1 cellular context compared by ENCODE assay signal in the genomic region with DNA sequence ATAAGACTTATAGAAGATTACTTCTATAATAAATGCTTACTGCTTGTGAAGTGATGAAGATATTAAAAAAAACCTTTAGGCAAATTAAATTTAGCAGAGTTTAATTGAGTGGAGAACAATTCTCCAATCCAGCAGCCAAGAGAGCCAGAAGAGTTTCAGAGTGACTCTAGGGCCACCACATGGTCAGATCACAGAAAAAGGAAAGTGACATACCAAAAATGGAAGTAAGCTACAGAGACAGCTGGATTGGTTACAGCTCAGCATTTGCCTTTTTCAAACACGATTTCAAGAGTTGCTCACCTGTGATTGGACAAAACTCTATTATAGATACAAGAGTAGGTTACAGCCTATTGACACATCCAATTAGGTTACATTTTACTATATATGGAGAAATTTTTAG.
TF ChIP-seq lines count a peak whose summit lies in the region.

No MANE protein-coding gene starts in this region.

TF ChIP-seq in GM23338, 12 proteins besides CTCF, POLR2A, EP300 and RAD21 (continued from another document):
- TF ChIP-seq, protein P1, sequence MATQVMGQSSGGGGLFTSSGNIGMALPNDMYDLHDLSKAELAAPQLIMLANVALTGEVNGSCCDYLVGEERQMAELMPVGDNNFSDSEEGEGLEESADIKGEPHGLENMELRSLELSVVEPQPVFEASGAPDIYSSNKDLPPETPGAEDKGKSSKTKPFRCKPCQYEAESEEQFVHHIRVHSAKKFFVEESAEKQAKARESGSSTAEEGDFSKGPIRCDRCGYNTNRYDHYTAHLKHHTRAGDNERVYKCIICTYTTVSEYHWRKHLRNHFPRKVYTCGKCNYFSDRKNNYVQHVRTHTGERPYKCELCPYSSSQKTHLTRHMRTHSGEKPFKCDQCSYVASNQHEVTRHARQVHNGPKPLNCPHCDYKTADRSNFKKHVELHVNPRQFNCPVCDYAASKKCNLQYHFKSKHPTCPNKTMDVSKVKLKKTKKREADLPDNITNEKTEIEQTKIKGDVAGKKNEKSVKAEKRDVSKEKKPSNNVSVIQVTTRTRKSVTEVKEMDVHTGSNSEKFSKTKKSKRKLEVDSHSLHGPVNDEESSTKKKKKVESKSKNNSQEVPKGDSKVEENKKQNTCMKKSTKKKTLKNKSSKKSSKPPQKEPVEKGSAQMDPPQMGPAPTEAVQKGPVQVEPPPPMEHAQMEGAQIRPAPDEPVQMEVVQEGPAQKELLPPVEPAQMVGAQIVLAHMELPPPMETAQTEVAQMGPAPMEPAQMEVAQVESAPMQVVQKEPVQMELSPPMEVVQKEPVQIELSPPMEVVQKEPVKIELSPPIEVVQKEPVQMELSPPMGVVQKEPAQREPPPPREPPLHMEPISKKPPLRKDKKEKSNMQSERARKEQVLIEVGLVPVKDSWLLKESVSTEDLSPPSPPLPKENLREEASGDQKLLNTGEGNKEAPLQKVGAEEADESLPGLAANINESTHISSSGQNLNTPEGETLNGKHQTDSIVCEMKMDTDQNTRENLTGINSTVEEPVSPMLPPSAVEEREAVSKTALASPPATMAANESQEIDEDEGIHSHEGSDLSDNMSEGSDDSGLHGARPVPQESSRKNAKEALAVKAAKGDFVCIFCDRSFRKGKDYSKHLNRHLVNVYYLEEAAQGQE (IDR thresholded peaks at IDR 0.05; ENCODE audit: unreplicated experiment), result no peak
- no peak for TF ChIP-seq NANOG (IDR thresholded peaks at IDR 0.05; ENCODE audit: borderline replicate concordance)
- no peak for TF ChIP-seq ZNF114 (CRISPR knock-in tag; IDR thresholded peaks at IDR 0.05)
- TF ChIP-seq CREB1 (CRISPR knock-in tag; IDR thresholded peaks at IDR 0.05; ENCODE audit: low read depth), result no peak
- no peak for TF ChIP-seq STAT1 (IDR thresholded peaks at IDR 0.05; ENCODE audit: unreplicated experiment)
- no peak for TF ChIP-seq POLR2AphosphoS5 (IDR thresholded peaks at IDR 0.05; ENCODE audit: low read depth)
- TF ChIP-seq, protein P2, sequence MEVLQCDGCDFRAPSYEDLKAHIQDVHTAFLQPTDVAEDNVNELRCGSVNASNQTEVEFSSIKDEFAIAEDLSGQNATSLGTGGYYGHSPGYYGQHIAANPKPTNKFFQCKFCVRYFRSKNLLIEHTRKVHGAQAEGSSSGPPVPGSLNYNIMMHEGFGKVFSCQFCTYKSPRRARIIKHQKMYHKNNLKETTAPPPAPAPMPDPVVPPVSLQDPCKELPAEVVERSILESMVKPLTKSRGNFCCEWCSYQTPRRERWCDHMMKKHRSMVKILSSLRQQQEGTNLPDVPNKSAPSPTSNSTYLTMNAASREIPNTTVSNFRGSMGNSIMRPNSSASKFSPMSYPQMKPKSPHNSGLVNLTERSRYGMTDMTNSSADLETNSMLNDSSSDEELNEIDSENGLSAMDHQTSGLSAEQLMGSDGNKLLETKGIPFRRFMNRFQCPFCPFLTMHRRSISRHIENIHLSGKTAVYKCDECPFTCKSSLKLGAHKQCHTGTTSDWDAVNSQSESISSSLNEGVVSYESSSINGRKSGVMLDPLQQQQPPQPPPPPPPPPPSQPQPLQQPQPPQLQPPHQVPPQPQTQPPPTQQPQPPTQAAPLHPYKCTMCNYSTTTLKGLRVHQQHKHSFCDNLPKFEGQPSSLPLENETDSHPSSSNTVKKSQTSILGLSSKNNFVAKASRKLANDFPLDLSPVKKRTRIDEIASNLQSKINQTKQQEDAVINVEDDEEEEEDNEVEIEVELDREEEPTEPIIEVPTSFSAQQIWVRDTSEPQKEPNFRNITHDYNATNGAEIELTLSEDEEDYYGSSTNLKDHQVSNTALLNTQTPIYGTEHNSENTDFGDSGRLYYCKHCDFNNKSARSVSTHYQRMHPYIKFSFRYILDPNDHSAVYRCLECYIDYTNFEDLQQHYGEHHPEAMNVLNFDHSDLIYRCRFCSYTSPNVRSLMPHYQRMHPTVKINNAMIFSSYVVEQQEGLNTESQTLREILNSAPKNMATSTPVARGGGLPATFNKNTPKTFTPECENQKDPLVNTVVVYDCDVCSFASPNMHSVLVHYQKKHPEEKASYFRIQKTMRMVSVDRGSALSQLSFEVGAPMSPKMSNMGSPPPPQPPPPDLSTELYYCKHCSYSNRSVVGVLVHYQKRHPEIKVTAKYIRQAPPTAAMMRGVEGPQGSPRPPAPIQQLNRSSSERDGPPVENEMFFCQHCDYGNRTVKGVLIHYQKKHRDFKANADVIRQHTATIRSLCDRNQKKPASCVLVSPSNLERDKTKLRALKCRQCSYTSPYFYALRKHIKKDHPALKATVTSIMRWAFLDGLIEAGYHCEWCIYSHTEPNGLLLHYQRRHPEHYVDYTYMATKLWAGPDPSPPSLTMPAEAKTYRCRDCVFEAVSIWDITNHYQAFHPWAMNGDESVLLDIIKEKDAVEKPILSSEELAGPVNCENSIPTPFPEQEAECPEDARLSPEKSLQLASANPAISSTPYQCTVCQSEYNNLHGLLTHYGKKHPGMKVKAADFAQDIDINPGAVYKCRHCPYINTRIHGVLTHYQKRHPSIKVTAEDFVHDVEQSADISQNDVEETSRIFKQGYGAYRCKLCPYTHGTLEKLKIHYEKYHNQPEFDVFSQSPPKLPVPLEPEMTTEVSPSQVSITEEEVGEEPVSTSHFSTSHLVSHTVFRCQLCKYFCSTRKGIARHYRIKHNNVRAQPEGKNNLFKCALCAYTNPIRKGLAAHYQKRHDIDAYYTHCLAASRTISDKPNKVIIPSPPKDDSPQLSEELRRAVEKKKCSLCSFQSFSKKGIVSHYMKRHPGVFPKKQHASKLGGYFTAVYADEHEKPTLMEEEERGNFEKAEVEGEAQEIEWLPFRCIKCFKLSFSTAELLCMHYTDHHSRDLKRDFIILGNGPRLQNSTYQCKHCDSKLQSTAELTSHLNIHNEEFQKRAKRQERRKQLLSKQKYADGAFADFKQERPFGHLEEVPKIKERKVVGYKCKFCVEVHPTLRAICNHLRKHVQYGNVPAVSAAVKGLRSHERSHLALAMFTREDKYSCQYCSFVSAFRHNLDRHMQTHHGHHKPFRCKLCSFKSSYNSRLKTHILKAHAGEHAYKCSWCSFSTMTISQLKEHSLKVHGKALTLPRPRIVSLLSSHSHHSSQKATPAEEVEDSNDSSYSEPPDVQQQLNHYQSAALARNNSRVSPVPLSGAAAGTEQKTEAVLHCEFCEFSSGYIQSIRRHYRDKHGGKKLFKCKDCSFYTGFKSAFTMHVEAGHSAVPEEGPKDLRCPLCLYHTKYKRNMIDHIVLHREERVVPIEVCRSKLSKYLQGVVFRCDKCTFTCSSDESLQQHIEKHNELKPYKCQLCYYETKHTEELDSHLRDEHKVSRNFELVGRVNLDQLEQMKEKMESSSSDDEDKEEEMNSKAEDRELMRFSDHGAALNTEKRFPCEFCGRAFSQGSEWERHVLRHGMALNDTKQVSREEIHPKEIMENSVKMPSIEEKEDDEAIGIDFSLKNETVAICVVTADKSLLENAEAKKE (CRISPR knock-in tag; IDR thresholded peaks at IDR 0.05), result no peak
- no peak for TF ChIP-seq EZH2phosphoT487 (IDR thresholded peaks at IDR 0.05; ENCODE audit: unreplicated experiment)
